In the genomic region with DNA sequence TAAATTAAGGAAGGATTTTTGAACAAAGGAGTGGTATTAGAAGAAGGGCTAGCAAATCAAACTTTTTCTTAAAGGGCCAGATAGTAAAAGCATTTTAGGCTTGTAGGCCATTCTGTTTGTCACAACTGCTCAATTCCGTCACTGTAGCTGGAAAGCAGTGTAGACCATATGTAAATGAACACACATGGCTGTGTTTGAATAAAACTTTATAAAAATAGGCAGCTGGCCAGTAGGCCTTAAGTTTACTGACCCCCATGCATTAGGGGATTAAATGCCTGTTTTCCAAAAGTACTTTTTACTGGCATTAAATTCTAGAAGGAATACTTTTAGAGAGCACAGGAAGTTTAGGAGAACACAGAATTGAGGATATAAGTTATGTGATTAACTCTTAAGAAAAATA, we compare ENCODE assay signal across 21 cellular contexts. TPM values are rescaled to one million over a fixed set of nuclear protein-coding genes. Genes with fewer than 3 reads are reported as not detected.
DNase-seq lines count a peak whose midpoint lies in the region; ATAC-seq, FAIRE-seq and TF ChIP-seq lines count a peak whose summit lies in the region.
"Had no signal": no experiment of that assay in that cellular context is flagged by ENCODE, and none has a peak within 500 bp of the region (broad histone marks: within the 10 kb centered on the region; RNA-seq: fewer than 3 reads in every experiment).

No MANE protein-coding gene starts in this region.

- H3K27ac Mint-ChIP-seq in T-helper 1 cell treated with Interleukin-12 subunit alpha and Interleukin-12 subunit beta and Interleukin-4 antibody, amounts not matched to agents 30 μg/mL and 1 μg/mL, for 36 hours, result no peak overlapping the region
- H3K27ac Mint-ChIP-seq in natural killer cell treated with Interleukin-12 subunit alpha and Interleukin-12 subunit beta and Interleukin-15 and Interleukin-18, amount 100 ng/mL, for 72 hours, result peak overlapping the region; percentile 78 to 79
- no peak overlapping the region for H3K27ac Mint-ChIP-seq in MCF 10A (ENCODE audit: low read depth, unreplicated experiment)

- H3K79me2 ChIP-seq in GM12878 (ENCODE audit: control insufficient read depth, insufficient read depth, low read length), result peaks cover 28% of the 10 kb centered on the region

- no peak for TF ChIP-seq RAD21 in GM12878 (IDR thresholded peaks at IDR 0.05; ENCODE audit: insufficient read depth, low read depth, low read length)

- in situ Hi-C loops in GM12878 (cut with MboI), result loop anchor here (25.0 kb wide), 1 partner anchor 1054 kb away; no protein-coding TSS in a partner anchor

- H3K4me3 ChIP-seq in GM12878, result no peak overlapping the region
- H3K4me3 ChIP-seq: MG63, SJSA1 had no signal

- H3K27ac ChIP-seq in GM12878 (ENCODE audit: control insufficient read depth, insufficient read depth), result no peak overlapping the region
- H3K27ac ChIP-seq: 22Rv1, SJSA1 had no signal

- POLR2A ChIA-PET in GM12878 (lab: Charles Lee) (no interaction called here), MCF 10A (lab: Yijun Ruan, JAX) (interaction anchor here (0.7 to 3.8 kb wide), 3 partner anchors 8 to 492 kb away, joined by 3 to 20 read pairs (median 3); a partner anchor contains a TSS)

- DNase-seq in T-helper 1 cell (no peak), D721Med (ENCODE audit: insufficient read length, low spot score) (no peak), GM12878 (ENCODE audit: low read depth, low spot score) (no peak), medulla oblongata (ENCODE audit: extremely low spot score) (no peak), MCF 10A (ENCODE audit: unreplicated experiment) (no peak), NCI-H1930 (lab: John Stamatoyannopoulos, UW) (no peak)
- no peak for DNase-seq in natural killer cell treated with Interleukin-12 subunit alpha and Interleukin-12 subunit beta and Interleukin-15 and Interleukin-18, amount 100 ng/mL, for 72 hours (ENCODE audit: low spot score)
- DNase-seq: ACHN, BE2C, DMS53, Kasumi-1, MG63, NCI-H2029 treated with DMSO at 0.1 percent for 48 hours, NCI-H2227 treated with DMSO at 0.1 percent for 48 hours, NCI-H526 treated with DMSO at 0.1 percent for 48 hours, Right ventricle myocardium superior, RPMI8226 had no signal

- H3K4me1 ChIP-seq in GM12878 (ENCODE audit: control insufficient read depth, insufficient read depth, low read length), result no peaks in the 10 kb centered on the region; the same call in 1 of the 2 replicates
- H3K4me1 ChIP-seq: BE2C had no signal

- TF ChIP-seq CTCF in D721Med (IDR thresholded peaks at IDR 0.05; ENCODE audit: insufficient read depth, missing control alignments) (no peak), GM12878 (IDR thresholded peaks at IDR 0.05 in 2 of 3, conservative IDR thresholded peaks at IDR 0.05 in 1 of 3; ENCODE audit: control insufficient read depth in 2 of 3, extremely low read depth in 1 of 3, insufficient read depth in 1 of 3, low read depth in 3 of 3, low read length in 3 of 3) (no peak), MCF 10A (IDR thresholded peaks at IDR 0.05; ENCODE audit: unreplicated experiment) (no peak)

- CTCF ChIA-PET in GM12878 (lab: Yijun Ruan, JAX), result interaction anchor here (1.2 kb wide), 1 partner anchor 288 kb away, joined by 3 read pairs; no protein-coding TSS in a partner anchor
- CTCF ChIA-PET in MCF 10A (lab: Yijun Ruan, JAX), result interaction anchor here (0.5 to 4.3 kb wide), 5 partner anchors 24 to 373 kb away, joined by 3 to 23 read pairs (median 5); no protein-coding TSS in a partner anchor

- peaks cover 60% of the 10 kb centered on the region for H3K36me3 Mint-ChIP-seq in T-helper 1 cell treated with Interleukin-12 subunit alpha and Interleukin-12 subunit beta and Interleukin-4 antibody, amounts not matched to agents 30 μg/mL and 1 μg/mL, for 36 hours (ENCODE audit: low read depth)
- peaks cover 74% of the 10 kb centered on the region for H3K36me3 Mint-ChIP-seq in natural killer cell treated with Interleukin-12 subunit alpha and Interleukin-12 subunit beta and Interleukin-15 and Interleukin-18, amount 100 ng/mL, for 72 hours
- H3K36me3 Mint-ChIP-seq in MCF 10A (ENCODE audit: insufficient read depth, unreplicated experiment), result peaks cover 84% of the 10 kb centered on the region

- SMC1A ChIA-PET in GM12878 (lab: Charles Lee; ENCODE audit: uncharacterized antibody, unreplicated experiment), result interaction anchor here (0.8 to 1.9 kb wide), 4 partner anchors 9 to 1026 kb away, joined by 3 to 6 read pairs (median 5); no protein-coding TSS in a partner anchor

- no peak for TF ChIP-seq POLR2A in GM12878 (IDR thresholded peaks at IDR 0.05; ENCODE audit: low read depth, low read length)

- H3K36me3 ChIP-seq in GM12878 (ENCODE audit: control insufficient read depth in 2 of 2, insufficient read depth in 2 of 2, low read length in 1 of 2), result peaks cover 0 to 27% of the 10 kb centered on the region in 2 experiments

- WGBS in GM12878 (ENCODE audit: insufficient coverage, insufficient replicate concordance, low lambda C conversion rate, missing lambda C conversion rate), result 100% methylated on average over 1 of the region's 1 CpG

- peaks cover 37% of the 10 kb centered on the region for H3K4me1 Mint-ChIP-seq in T-helper 1 cell treated with Interleukin-12 subunit alpha and Interleukin-12 subunit beta and Interleukin-4 antibody, amounts not matched to agents 30 μg/mL and 1 μg/mL, for 36 hours (ENCODE audit: low read depth)
- peaks cover 43 to 58% of the 10 kb centered on the region in 2 donors for H3K4me1 Mint-ChIP-seq in natural killer cell treated with Interleukin-12 subunit alpha and Interleukin-12 subunit beta and Interleukin-15 and Interleukin-18, amount 100 ng/mL, for 72 hours (ENCODE audit: low read depth in 2 of 2)
- peaks cover 19% of the 10 kb centered on the region for H3K4me1 Mint-ChIP-seq in MCF 10A (ENCODE audit: insufficient read depth, unreplicated experiment)

- TF ChIP-seq EP300 in GM12878 (IDR thresholded peaks at IDR 0.05; ENCODE audit: borderline replicate concordance in 1 of 2, control insufficient read depth in 1 of 2, low read depth in 2 of 2, low read length in 2 of 2), result no peak

- no peaks in the 10 kb centered on the region for H4K20me1 ChIP-seq in GM12878 (ENCODE audit: control insufficient read depth, insufficient read depth)

- RAD21 ChIA-PET in GM12878 (lab: Charles Lee; ENCODE audit: unreplicated experiment), result no interaction called here

- peak; percentile 66 for FAIRE-seq in D721Med (lab: Jason Lieb, UNC)
- FAIRE-seq in GM12878 (lab: Jason Lieb, UNC), result no peak

- H3K4me3 Mint-ChIP-seq in T-helper 1 cell treated with Interleukin-12 subunit alpha and Interleukin-12 subunit beta and Interleukin-4 antibody, amounts not matched to agents 30 μg/mL and 1 μg/mL, for 36 hours, result peak overlapping the region; percentile 21
- H3K4me3 Mint-ChIP-seq in natural killer cell treated with Interleukin-12 subunit alpha and Interleukin-12 subunit beta and Interleukin-15 and Interleukin-18, amount 100 ng/mL, for 72 hours, result peak overlapping the region; percentile 80
- H3K4me3 Mint-ChIP-seq in MCF 10A (ENCODE audit: unreplicated experiment), result no peak overlapping the region
- H3K4me3 Mint-ChIP-seq: CD14-positive monocyte had no signal

- no peak overlapping the region for H3K9ac ChIP-seq in GM12878 (ENCODE audit: control insufficient read depth, insufficient read depth, low read length)

- no peaks in the 10 kb centered on the region for H3K27me3 ChIP-seq in GM12878 (replicated peaks in 1 of 2; ENCODE audit: control insufficient read depth in 2 of 2, insufficient read depth in 2 of 2, low read length in 1 of 2)
- H3K27me3 ChIP-seq: BE2C, MG63, SJSA1 had no signal

- no peaks in the 10 kb centered on the region for H3K27me3 Mint-ChIP-seq in T-helper 1 cell treated with Interleukin-12 subunit alpha and Interleukin-12 subunit beta and Interleukin-4 antibody, amounts not matched to agents 30 μg/mL and 1 μg/mL, for 36 hours (ENCODE audit: low read depth)
- H3K27me3 Mint-ChIP-seq in natural killer cell treated with Interleukin-12 subunit alpha and Interleukin-12 subunit beta and Interleukin-15 and Interleukin-18, amount 100 ng/mL, for 72 hours, result no peaks in the 10 kb centered on the region
- no peaks in the 10 kb centered on the region for H3K27me3 Mint-ChIP-seq in MCF 10A (ENCODE audit: insufficient read depth, unreplicated experiment)

- ATAC-seq in GM12878, result no peak
- ATAC-seq in natural killer cell treated with Interleukin-12 subunit alpha and Interleukin-12 subunit beta and Interleukin-15 and Interleukin-18, amount 100 ng/mL, for 72 hours, result no peak

- no peak overlapping the region for H2AFZ ChIP-seq in GM12878 (ENCODE audit: control insufficient read depth, low read depth, low read length)

- BruUV-seq in GM12878 (replicated peaks; lab: Mats Ljungman, UMichigan), result no TSS peak
- no TSS peak for BruUV-seq in MCF 10A (replicated peaks; lab: Mats Ljungman, UMichigan)

- H3K9me3 ChIP-seq in GM12878 (replicated peaks; ENCODE audit: control insufficient read depth, insufficient read depth, low read length), result no peaks in the 10 kb centered on the region
- H3K9me3 ChIP-seq: BE2C, MG63, SJSA1 had no signal

- H3K4me2 ChIP-seq in GM12878 (ENCODE audit: control insufficient read depth, insufficient read depth), result no peak overlapping the region

- H3K9me3 Mint-ChIP-seq in T-helper 1 cell treated with Interleukin-12 subunit alpha and Interleukin-12 subunit beta and Interleukin-4 antibody, amounts not matched to agents 30 μg/mL and 1 μg/mL, for 36 hours, result no peaks in the 10 kb centered on the region
- H3K9me3 Mint-ChIP-seq in natural killer cell treated with Interleukin-12 subunit alpha and Interleukin-12 subunit beta and Interleukin-15 and Interleukin-18, amount 100 ng/mL, for 72 hours, result no peaks in the 10 kb centered on the region
- H3K9me3 Mint-ChIP-seq in MCF 10A (ENCODE audit: unreplicated experiment), result no peaks in the 10 kb centered on the region
- H3K9me3 Mint-ChIP-seq: CD14-positive monocyte had no signal

- intact Hi-C loops in GM12878 (cut with micrococcal nuclease; ENCODE audit: unreplicated experiment), result no loop called here
- intact Hi-C loops in MCF 10A (cut with micrococcal nuclease), result no loop called here

RNA-seq across cellular contexts. Expression of a gene that starts 8.9 kb away (rescaled TPM):
- total RNA-seq in GM12878 (2013; cell fraction: nucleolus; rRNA removed), result 336 and 339 TPM in 2 replicates
- 42.4 and 43.7 TPM in 2 replicates for total RNA-seq in GM12878 (2014; rRNA removed)
- total RNA-seq in GM12878 (2014; rRNA removed; fragmentation: Illumina TruSeq; extraction: Trizol), result 45.4 and 49.0 TPM in 2 replicates
- 48.3 and 52.6 TPM in 2 replicates for total RNA-seq in GM12878 (2021)
- polyA plus RNA-seq in GM12878 (2011; ENCODE audit: low read depth), result 24.3 TPM
- 154 and 194 TPM in 2 replicates for polyA plus RNA-seq in GM12878 (2011; rRNA removed)
- polyA plus RNA-seq in GM12878 (2011; cell fraction: cytosol; rRNA removed), result 44.7 and 51.8 TPM in 2 replicates
- 242 and 289 TPM in 2 replicates for polyA plus RNA-seq in GM12878 (2011; cell fraction: nucleus; rRNA removed)
- 35.7 and 51.2 TPM in 2 replicates for polyA plus RNA-seq in GM12878 (2012)
- polyA plus RNA-seq in GM12878 (2014; fragmentation: Illumina TruSeq; extraction: Trizol), result 40.3 and 53.4 TPM in 2 replicates
- polyA plus RNA-seq in GM12878 (2014; fragmentation: Nextera tagmentation; extraction: Ambion mirVana), result 10 to 100 TPM; 19.2 to 29.2 TPM
- polyA plus RNA-seq in GM12878 (2014; rRNA removed), result 33.4 and 39.6 TPM in 2 replicates
- polyA plus RNA-seq in GM12878 (2016; fragmentation: Nextera tagmentation; extraction: Ambion mirVana), result 10 to 100 TPM; 56.7 to 60.2 TPM
- 107 and 148 TPM in 2 replicates for polyA minus RNA-seq in GM12878 (2011; rRNA and poly(A)+ RNA removed)
- polyA minus RNA-seq in GM12878 (2011; cell fraction: cytosol; rRNA and poly(A)+ RNA removed), result 31.1 and 34.3 TPM in 2 replicates
- 264 and 283 TPM in 2 replicates for polyA minus RNA-seq in GM12878 (2011; cell fraction: nucleus; rRNA and poly(A)+ RNA removed)
- total RNA-seq in natural killer cell treated with Interleukin-12 subunit alpha and Interleukin-12 subunit beta and Interleukin-15 and Interleukin-18, amount 100 ng/mL, for 72 hours, result 100 to 1,000 TPM; 744 to 950 TPM
- total RNA-seq in MCF 10A (2022), result 67.4 and 92.0 TPM in 2 replicates

Comparison
In these comparisons a context has a peak if more than half of its experiments do, and no peak if none do; other contexts are left out.
1. H3K27ac Mint-ChIP-seq: peak in natural killer cell treated with Interleukin-12 subunit alpha and Interleukin-12 subunit beta and Interleukin-15 and Interleukin-18, amount 100 ng/mL, for 72 hours (2 of 2); none in T-helper 1 cell treated with Interleukin-12 subunit alpha and Interleukin-12 subunit beta and Interleukin-4 antibody, amounts not matched to agents 30 μg/mL and 1 μg/mL, for 36 hours (single experiment) and MCF 10A (single experiment).